8 cellular contexts compared by ENCODE assay signal in the genomic region with DNA sequence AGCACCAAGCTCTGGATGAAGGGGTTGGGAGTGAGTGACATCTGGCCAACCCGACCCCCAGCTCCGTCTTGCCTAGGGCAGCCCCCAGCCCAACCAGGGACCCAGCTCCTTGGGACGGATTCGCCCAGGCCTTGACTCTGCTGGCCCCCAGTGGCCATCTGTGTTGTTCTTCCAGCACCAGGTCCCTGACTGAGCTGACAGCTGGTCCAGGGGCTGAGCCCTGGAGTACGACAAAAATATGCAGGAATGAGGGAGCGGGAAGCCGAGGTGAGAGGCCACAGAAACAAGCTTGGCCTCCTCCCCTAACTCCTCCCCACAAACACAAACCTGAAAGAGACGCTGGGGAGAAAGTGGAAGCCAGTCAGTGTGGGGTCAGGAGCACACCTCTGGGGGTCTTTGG. TPM values are rescaled to one million over a fixed set of nuclear protein-coding genes. Genes with fewer than 3 reads are reported as not detected.
DNase-seq lines count a peak whose midpoint lies in the region; ATAC-seq and TF ChIP-seq lines count a peak whose summit lies in the region.

No MANE protein-coding gene starts in this region.

- no peak overlapping the region for H3K27ac Mint-ChIP-seq in MCF 10A (ENCODE audit: low read depth, unreplicated experiment)

- H3K9ac ChIP-seq in OCI-LY1 (ENCODE audit: low read length) = no peak overlapping the region

- in situ Hi-C loops in T47D (cut with HindIII; ENCODE audit: low pct_unique_long_range_greater_than_20kb, low sequenced_read_pairs) (no loop called here), brain microvascular endothelial cell (cut with HindIII; ENCODE audit: low pct_ligation_motif_present, low sequenced_read_pairs) (no loop called here)

- POLR2A ChIA-PET in MCF 10A (lab: Yijun Ruan, JAX) = interaction anchor here (0.6 kb wide), 1 partner anchor 963 kb away, joined by 3 read pairs; no protein-coding TSS in a partner anchor

- H3K9me3 ChIP-seq in OCI-LY1 (ENCODE audit: low read length) (no peaks in the 10 kb centered on the region), lower lobe of right lung (no peaks in the 10 kb centered on the region), thoracic aorta (no peaks in the 10 kb centered on the region)

- H3K4me1 ChIP-seq in OCI-LY1 (ENCODE audit: insufficient read depth, low read length, severe bottlenecking) (no peaks in the 10 kb centered on the region), lower lobe of right lung (no peaks in the 10 kb centered on the region), thoracic aorta (ENCODE audit: control insufficient read depth in 1 of 2, low read depth in 2 of 2) (no peaks in the 10 kb centered on the region)

- TF ChIP-seq CTCF in MCF 10A (IDR thresholded peaks at IDR 0.05; ENCODE audit: unreplicated experiment) (no peak), OCI-LY1 (IDR thresholded peaks at IDR 0.05; ENCODE audit: low read length) (peak; percentile 58), brain microvascular endothelial cell (IDR thresholded peaks at IDR 0.05; ENCODE audit: low read depth, low read length, missing control alignments) (peak; percentile 26), lower lobe of right lung (IDR thresholded peaks at IDR 0.05) (peak; percentile 86), thoracic aorta (IDR thresholded peaks at IDR 0.05) (peak; percentile 49)

- H4K20me1 ChIP-seq in OCI-LY1 (ENCODE audit: insufficient read depth, low read length) = no peaks in the 10 kb centered on the region

- CTCF ChIA-PET in MCF 10A (lab: Yijun Ruan, JAX) = interaction anchor here (0.6 to 2.0 kb wide), 4 partner anchors 19 to 750 kb away, joined by 3 to 7 read pairs (median 3); no protein-coding TSS in a partner anchor

- intact Hi-C loops in MCF 10A (cut with micrococcal nuclease) (no loop called here), lower lobe of right lung (cut with DNase I) (no loop called here)

- no peaks in the 10 kb centered on the region for H3F3A ChIP-seq in OCI-LY1 (ENCODE audit: insufficient read depth, low read length)

- DNase-seq in T47D (ENCODE audit: low read depth in 1 of 2, low spot score in 1 of 2) (peak; percentile 56 to 66), MCF 10A (ENCODE audit: unreplicated experiment) (no peak), brain microvascular endothelial cell (peak; percentile 20), lower lobe of right lung (peak; percentile 79), thoracic aorta (ENCODE audit: low spot score) (no peak), cortex of kidney (lab: John Stamatoyannopoulos, UW) (no peak)

- no peak overlapping the region for H2AFZ ChIP-seq in OCI-LY1 (ENCODE audit: low read length)

- no peaks in the 10 kb centered on the region for H3K9me3 Mint-ChIP-seq in MCF 10A (ENCODE audit: unreplicated experiment)

- no peak overlapping the region for H3K4me3 ChIP-seq in OCI-LY1 (ENCODE audit: low read depth, low read length, poor library complexity, severe bottlenecking)
- no peak overlapping the region for H3K4me3 ChIP-seq in brain microvascular endothelial cell (ENCODE audit: low read depth, low read length)
- H3K4me3 ChIP-seq in lower lobe of right lung = no peak overlapping the region
- no peak overlapping the region for H3K4me3 ChIP-seq in thoracic aorta

- H3K79me2 ChIP-seq in OCI-LY1 (ENCODE audit: insufficient read depth, low read length) = no peaks in the 10 kb centered on the region

- ATAC-seq in lower lobe of right lung = peak; percentile 51 to 80
- ATAC-seq in thoracic aorta (ENCODE audit: insufficient number of reproducible peaks, low FRiP score, low read depth) = no peak
- ATAC-seq in HG03565 (IDR thresholded peaks at IDR 0.05; ENCODE audit: unreplicated experiment) = no peak

- BruUV-seq in MCF 10A (replicated peaks; lab: Mats Ljungman, UMichigan) = no TSS peak

- H3K27me3 Mint-ChIP-seq in MCF 10A (ENCODE audit: insufficient read depth, unreplicated experiment) = peaks cover 14% of the 10 kb centered on the region

- no peak overlapping the region for H3K4me2 ChIP-seq in OCI-LY1 (ENCODE audit: low read length)

- H3K4me3 Mint-ChIP-seq in MCF 10A (ENCODE audit: unreplicated experiment) = no peak overlapping the region

- no peaks in the 10 kb centered on the region for H3K4me1 Mint-ChIP-seq in MCF 10A (ENCODE audit: insufficient read depth, unreplicated experiment)

- H3K9me2 ChIP-seq in OCI-LY1 (ENCODE audit: low read depth, low read length) = no peaks in the 10 kb centered on the region

- H3K36me3 Mint-ChIP-seq in MCF 10A (ENCODE audit: insufficient read depth, unreplicated experiment) = no peaks in the 10 kb centered on the region

- H3K27ac ChIP-seq in OCI-LY1 (ENCODE audit: low read depth, low read length, poor library complexity, severe bottlenecking) = no peak overlapping the region
- no peak overlapping the region for H3K27ac ChIP-seq in brain microvascular endothelial cell
- no peak overlapping the region for H3K27ac ChIP-seq in lower lobe of right lung
- no peak overlapping the region for H3K27ac ChIP-seq in thoracic aorta

- H3K36me3 ChIP-seq in OCI-LY1 (ENCODE audit: insufficient read depth, low read length) (no peaks in the 10 kb centered on the region), brain microvascular endothelial cell (replicated peaks) (no peaks in the 10 kb centered on the region), lower lobe of right lung (no peaks in the 10 kb centered on the region), thoracic aorta (no peaks in the 10 kb centered on the region)

- H3K27me3 ChIP-seq in OCI-LY1 (ENCODE audit: insufficient read depth, low read length) = no peaks in the 10 kb centered on the region
- no peaks in the 10 kb centered on the region for H3K27me3 ChIP-seq in brain microvascular endothelial cell (replicated peaks)
- H3K27me3 ChIP-seq in lower lobe of right lung (ENCODE audit: low read depth) = peaks cover 14% of the 10 kb centered on the region
- no peaks in the 10 kb centered on the region for H3K27me3 ChIP-seq in thoracic aorta (replicated peaks; ENCODE audit: insufficient read depth)

RNA-seq across cellular contexts. Expression of gene PAX7, which starts 55.0 kb away (rescaled TPM):
- not detected in 2 replicates for total RNA-seq in MCF 10A (2022)
- total RNA-seq in lower lobe of right lung = not detected
- not detected for total RNA-seq in thoracic aorta

Comparison
In these comparisons a context has a peak if more than half of its experiments do, and no peak if none do; other contexts are left out.
1. DNase-seq: peak in T47D (2 of 2), brain microvascular endothelial cell (single experiment) and lower lobe of right lung (single experiment); none in MCF 10A (single experiment), thoracic aorta (single experiment) and cortex of kidney (single experiment).
2. ATAC-seq: peak in lower lobe of right lung (2 of 2); none in thoracic aorta (single experiment) and HG03565 (single experiment).